In the genomic region with DNA sequence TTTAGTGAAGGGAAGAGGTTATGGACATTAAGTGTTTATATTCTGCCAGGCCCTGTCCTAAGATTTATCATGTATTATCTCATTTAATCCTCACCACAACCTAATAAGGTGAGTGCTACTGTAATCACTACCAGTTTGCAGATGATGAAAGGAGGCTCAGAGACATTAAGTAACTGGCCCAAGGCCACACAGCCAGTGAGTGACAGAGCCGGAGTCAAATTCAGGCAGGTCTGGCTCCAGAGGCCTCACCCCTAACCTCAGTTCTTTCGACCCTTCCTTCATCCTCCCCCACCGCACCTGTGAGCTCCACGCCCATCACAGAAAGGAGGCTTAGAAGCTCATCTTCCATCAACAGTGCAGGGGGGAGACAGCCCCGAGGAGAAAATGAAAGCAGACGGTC, we compare ENCODE assay signal across 1 cellular context.
TF ChIP-seq lines count a peak whose summit lies in the region.

No MANE protein-coding gene starts in this region.

TF ChIP-seq in IMR-90, 13 proteins besides CTCF, POLR2A, EP300 and RAD21:
- TF ChIP-seq CHD1 (IDR thresholded peaks at IDR 0.05; ENCODE audit: low read depth, low read length): no peak
- TF ChIP-seq BHLHE40 (IDR thresholded peaks at IDR 0.05; ENCODE audit: low read depth, low read length): no peak
- no peak for TF ChIP-seq NFE2L2 (IDR thresholded peaks at IDR 0.05; ENCODE audit: low read depth, low read length)
- no peak for TF ChIP-seq FOS (IDR thresholded peaks at IDR 0.05; ENCODE audit: low read depth, low read length)
- TF ChIP-seq CEBPB (IDR thresholded peaks at IDR 0.05; ENCODE audit: low read depth, low read length): no peak
- no peak for TF ChIP-seq MXI1 (IDR thresholded peaks at IDR 0.05; ENCODE audit: borderline replicate concordance, low read depth, low read length)
